ENCODE assay signal across 8 cellular contexts in genomic region chr5:71887680-71888079, GRCh38.
A peak's percentile ranks its signal among the peaks of the same experiment; 100 is the strongest.
DNase-seq lines count a peak whose midpoint lies in the region; ATAC-seq and TF ChIP-seq lines count a peak whose summit lies in the region.

No MANE protein-coding gene starts in this region.

- TF ChIP-seq CTCF in RWPE2 (IDR thresholded peaks at IDR 0.05; ENCODE audit: poor library complexity, severe bottlenecking) (no peak), esophagus muscularis mucosa (IDR thresholded peaks at IDR 0.05) (no peak)

- H3K27me3 ChIP-seq in RWPE2 (ENCODE audit: insufficient read depth, poor library complexity, severe bottlenecking) (no peaks in the 10 kb centered on the region), esophagus muscularis mucosa (no peaks in the 10 kb centered on the region)

- H3K36me3 ChIP-seq in RWPE2 (ENCODE audit: low read depth) = no peaks in the 10 kb centered on the region
- no peaks in the 10 kb centered on the region for H3K36me3 ChIP-seq in esophagus muscularis mucosa

- intact Hi-C loops in esophagus muscularis mucosa (cut with DNase I) = no loop called here

- no peak for TF ChIP-seq POLR2A in esophagus muscularis mucosa (IDR thresholded peaks at IDR 0.05; ENCODE audit: low read depth)

- H3K4me1 ChIP-seq in RWPE2 (ENCODE audit: insufficient read depth, poor library complexity, severe bottlenecking) (peaks cover 6% of the 10 kb centered on the region), esophagus muscularis mucosa (peaks cover 18 to 41% (median 35%) of the 10 kb centered on the region in 4 donors)

- no peak for TF ChIP-seq EP300 in esophagus muscularis mucosa (IDR thresholded peaks at IDR 0.05)

- H3K4me3 ChIP-seq in RWPE2 (ENCODE audit: severe bottlenecking) = no peak overlapping the region
- H3K4me3 ChIP-seq in esophagus muscularis mucosa = no peak overlapping the region

- ATAC-seq in GM19468 (IDR thresholded peaks at IDR 0.05; ENCODE audit: extremely low read depth, unreplicated experiment) = peak; percentile 86
- peak; percentile 96 for ATAC-seq in HG03457 (IDR thresholded peaks at IDR 0.05; ENCODE audit: unreplicated experiment)
- ATAC-seq in RWPE2 (ENCODE audit: low read depth) = peak; percentile 88

- DNase-seq in NCI-H345 (lab: John Stamatoyannopoulos, UW) = peak; percentile 23
- no peak for DNase-seq in NCI-H345 treated with DMSO at 0.1 percent for 48 hours (lab: John Stamatoyannopoulos, UW; ENCODE audit: unreplicated experiment)
- no peak for DNase-seq in RWPE2 (ENCODE audit: low spot score)
- DNase-seq in esophagus muscularis mucosa (ENCODE audit: extremely low spot score) = peak; percentile 64
- peak; percentile 85 for DNase-seq in renal cortical epithelial cell (ENCODE audit: low read depth)
- no peak for DNase-seq in C1 segment of cervical spinal cord (lab: John Stamatoyannopoulos, UW)

- WGBS in esophagus muscularis mucosa = 79% methylated on average over 2 of the region's 2 CpGs

- no peak overlapping the region for H3K27ac ChIP-seq in RWPE2 (ENCODE audit: poor library complexity, severe bottlenecking)
- peak overlapping the region; percentile 21 to 63 (median 56) for H3K27ac ChIP-seq in esophagus muscularis mucosa (replicated peaks in 1 of 4)

- H3K9me3 ChIP-seq in RWPE2 (ENCODE audit: severe bottlenecking) = no peaks in the 10 kb centered on the region
- H3K9me3 ChIP-seq in esophagus muscularis mucosa = no peaks in the 10 kb centered on the region

Comparison
In these comparisons a context has a peak if more than half of its experiments do, and no peak if none do; other contexts are left out.
1. DNase-seq: peak in NCI-H345 (single experiment), esophagus muscularis mucosa (single experiment) and renal cortical epithelial cell (single experiment); none in NCI-H345 treated with DMSO at 0.1 percent for 48 hours (single experiment), RWPE2 (single experiment) and C1 segment of cervical spinal cord (0 of 14).
2. Peak in every context shown above with its lines, with median percentiles within 50 percentile points of each other: ATAC-seq.